In genomic region chr19:38252935-38253691, GRCh38 we compare ENCODE assay signal across 2 cellular contexts.
TF ChIP-seq lines count a peak whose summit lies in the region.

No MANE protein-coding gene starts in this region.

TF ChIP-seq in IMR-90, 13 proteins besides CTCF, POLR2A, EP300 and RAD21:
- no peak for TF ChIP-seq USF2 (IDR thresholded peaks at IDR 0.05; ENCODE audit: low read depth, low read length)
- TF ChIP-seq FOS (IDR thresholded peaks at IDR 0.05; ENCODE audit: low read depth, low read length), result no peak
- no peak for TF ChIP-seq SMC3 (IDR thresholded peaks at IDR 0.05; ENCODE audit: low read depth, low read length)
- TF ChIP-seq RFX5 (IDR thresholded peaks at IDR 0.05; ENCODE audit: low read depth, low read length), result no peak
- no peak for TF ChIP-seq CEBPB (IDR thresholded peaks at IDR 0.05; ENCODE audit: low read depth, low read length)
- no peak for TF ChIP-seq BHLHE40 (IDR thresholded peaks at IDR 0.05; ENCODE audit: low read depth, low read length)
- no peak for TF ChIP-seq CHD1 (IDR thresholded peaks at IDR 0.05; ENCODE audit: low read depth, low read length)
- TF ChIP-seq, protein P1, sequence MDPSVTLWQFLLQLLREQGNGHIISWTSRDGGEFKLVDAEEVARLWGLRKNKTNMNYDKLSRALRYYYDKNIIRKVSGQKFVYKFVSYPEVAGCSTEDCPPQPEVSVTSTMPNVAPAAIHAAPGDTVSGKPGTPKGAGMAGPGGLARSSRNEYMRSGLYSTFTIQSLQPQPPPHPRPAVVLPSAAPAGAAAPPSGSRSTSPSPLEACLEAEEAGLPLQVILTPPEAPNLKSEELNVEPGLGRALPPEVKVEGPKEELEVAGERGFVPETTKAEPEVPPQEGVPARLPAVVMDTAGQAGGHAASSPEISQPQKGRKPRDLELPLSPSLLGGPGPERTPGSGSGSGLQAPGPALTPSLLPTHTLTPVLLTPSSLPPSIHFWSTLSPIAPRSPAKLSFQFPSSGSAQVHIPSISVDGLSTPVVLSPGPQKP (IDR thresholded peaks at IDR 0.05; ENCODE audit: borderline replicate concordance, low read depth, low read length), result no peak
- TF ChIP-seq RCOR1 (IDR thresholded peaks at IDR 0.05; ENCODE audit: insufficient replicate concordance, low read length), result no peak
- no peak for TF ChIP-seq MAZ (IDR thresholded peaks at IDR 0.05; ENCODE audit: borderline replicate concordance, low read depth, low read length)
- TF ChIP-seq NFE2L2 (IDR thresholded peaks at IDR 0.05; ENCODE audit: low read depth, low read length), result no peak
- no peak for TF ChIP-seq MAFK (IDR thresholded peaks at IDR 0.05; ENCODE audit: low read depth, low read length)
- no peak for TF ChIP-seq MXI1 (IDR thresholded peaks at IDR 0.05; ENCODE audit: borderline replicate concordance, low read depth, low read length)

TF ChIP-seq in K562, 482 proteins besides CTCF, POLR2A, EP300 and RAD21:
- TF ChIP-seq ZBTB7A (IDR thresholded peaks at IDR 0.05; ENCODE audit: borderline replicate concordance, control insufficient read depth, low read depth, low read length) (peak; percentile 50; the same call in 1 of the 2 replicates), IFI16 (CRISPR knock-in tag; IDR thresholded peaks at IDR 0.05) (no peak), SIRT6 (IDR thresholded peaks at IDR 0.05; ENCODE audit: low read depth, low read length) (no peak), EGR1 (conservative IDR thresholded peaks at IDR 0.05) (0 out of 2 replicates have a peak, but pooled peaks have one; percentile 7)
